ENCODE assay signal across 1 cellular context in the genomic region with DNA sequence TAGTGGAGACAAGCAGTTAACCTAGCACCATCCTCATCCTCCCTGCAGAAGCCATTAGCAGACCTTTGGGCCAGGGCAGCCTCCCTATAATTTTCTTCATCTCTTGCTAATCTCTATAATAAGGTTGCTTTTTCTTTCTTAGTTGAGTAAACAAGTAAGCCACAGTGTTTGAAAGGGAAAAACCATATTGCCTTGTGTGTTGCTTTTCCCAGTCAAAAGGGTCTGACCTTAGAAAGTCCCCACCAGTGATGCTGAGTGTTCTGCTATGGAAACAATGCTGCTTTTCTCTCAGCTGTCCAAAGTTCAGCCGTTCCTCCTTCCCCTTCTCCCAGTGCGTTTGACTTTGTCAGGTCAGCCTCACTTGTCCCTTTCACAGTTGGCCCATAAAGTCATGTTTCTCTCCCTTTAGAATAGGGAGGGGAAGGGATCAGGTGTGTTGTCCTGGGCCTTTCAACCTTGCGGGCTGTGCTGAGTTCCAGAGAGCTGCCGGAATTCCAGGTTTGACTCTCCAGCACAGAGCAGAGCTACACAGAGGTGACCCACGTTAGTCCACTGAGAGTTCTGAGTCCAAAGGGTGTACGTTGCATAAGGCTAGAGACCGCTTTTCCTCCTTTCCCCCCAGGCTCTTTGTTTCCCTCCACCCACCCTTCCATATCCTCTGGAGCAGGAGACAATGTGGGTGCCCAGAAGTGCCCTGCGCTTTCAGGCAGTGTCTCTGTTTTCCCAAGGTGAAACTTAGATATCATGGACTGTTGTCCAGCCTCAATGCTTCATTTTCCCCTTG.
TF ChIP-seq lines count a peak whose summit lies in the region.

No MANE protein-coding gene starts in this region.

TF ChIP-seq in HepG2, 621 proteins besides CTCF, POLR2A, EP300 and RAD21 (continued from another document and continues in another):
- TF ChIP-seq ZNF784 (CRISPR knock-in tag; IDR thresholded peaks at IDR 0.05; ENCODE audit: borderline replicate concordance): 0 out of 2 replicates have a peak, but pooled peaks have one; percentile 63
- TF ChIP-seq MAFF (IDR thresholded peaks at IDR 0.05; ENCODE audit: low read depth, low read length): no peak; the same call in 1 of the 2 replicates
- no peak for TF ChIP-seq GABPA (IDR thresholded peaks at IDR 0.05; ENCODE audit: low read depth, low read length)
- no peak; the same call in 1 of the 2 replicates for TF ChIP-seq GABPA (CRISPR knock-in tag; IDR thresholded peaks at IDR 0.05; ENCODE audit: low read depth)
- peak; percentile 63 for TF ChIP-seq MEF2D (CRISPR knock-in tag; IDR thresholded peaks at IDR 0.05)
- no peak for TF ChIP-seq REL (CRISPR knock-in tag; conservative IDR thresholded peaks at IDR 0.05)
- peak; percentile 92 for TF ChIP-seq SNAPC2 (CRISPR knock-in tag; IDR thresholded peaks at IDR 0.05)
- no peak for TF ChIP-seq ZNF207 (IDR thresholded peaks at IDR 0.05; ENCODE audit: borderline replicate concordance)
- TF ChIP-seq NFATC3 (CRISPR knock-in tag; IDR thresholded peaks at IDR 0.05): no peak
- no peak for TF ChIP-seq CHCHD3 (CRISPR knock-in tag; IDR thresholded peaks at IDR 0.05)
- TF ChIP-seq THAP11 (CRISPR knock-in tag; IDR thresholded peaks at IDR 0.05): peak; percentile 64
- TF ChIP-seq SNAPC4 (CRISPR knock-in tag; IDR thresholded peaks at IDR 0.05): no peak; the same call in 1 of the 2 replicates
- no peak; the same call in none of the 2 replicates for TF ChIP-seq ZMYM3 (CRISPR knock-in tag; IDR thresholded peaks at IDR 0.05)
- TF ChIP-seq ADNP (CRISPR knock-in tag; IDR thresholded peaks at IDR 0.05): no peak; the same call in 1 of the 2 replicates
- peak; percentile 33; the same call in 1 of the 2 replicates for TF ChIP-seq ZIK1 (CRISPR knock-in tag; IDR thresholded peaks at IDR 0.05; ENCODE audit: borderline replicate concordance, low read depth)
- TF ChIP-seq MIER2 (CRISPR knock-in tag; IDR thresholded peaks at IDR 0.05): peak; percentile 60; the same call in 1 of the 2 replicates
- TF ChIP-seq FOXO1 (CRISPR knock-in tag; IDR thresholded peaks at IDR 0.05): peak; percentile 76
- 0 out of 2 replicates have a peak, but pooled peaks have one; percentile 49 for TF ChIP-seq ZMAT3 (CRISPR knock-in tag; conservative IDR thresholded peaks at IDR 0.05)
- peak; percentile 59; the same call in 1 of the 2 replicates for TF ChIP-seq NFKBIZ (CRISPR knock-in tag; IDR thresholded peaks at IDR 0.05)
- TF ChIP-seq NAIF1 (CRISPR knock-in tag; IDR thresholded peaks at IDR 0.05; ENCODE audit: borderline replicate concordance): no peak
- TF ChIP-seq SOX6 (IDR thresholded peaks at IDR 0.05): no peak
- peak; percentile 98 for TF ChIP-seq SOX6 (CRISPR knock-in tag; IDR thresholded peaks at IDR 0.05)
- 0 out of 2 replicates have a peak, but pooled peaks have one; percentile 17 for TF ChIP-seq FOXC1 (CRISPR knock-in tag; IDR thresholded peaks at IDR 0.05; ENCODE audit: borderline replicate concordance)
- TF ChIP-seq, protein P1, sequence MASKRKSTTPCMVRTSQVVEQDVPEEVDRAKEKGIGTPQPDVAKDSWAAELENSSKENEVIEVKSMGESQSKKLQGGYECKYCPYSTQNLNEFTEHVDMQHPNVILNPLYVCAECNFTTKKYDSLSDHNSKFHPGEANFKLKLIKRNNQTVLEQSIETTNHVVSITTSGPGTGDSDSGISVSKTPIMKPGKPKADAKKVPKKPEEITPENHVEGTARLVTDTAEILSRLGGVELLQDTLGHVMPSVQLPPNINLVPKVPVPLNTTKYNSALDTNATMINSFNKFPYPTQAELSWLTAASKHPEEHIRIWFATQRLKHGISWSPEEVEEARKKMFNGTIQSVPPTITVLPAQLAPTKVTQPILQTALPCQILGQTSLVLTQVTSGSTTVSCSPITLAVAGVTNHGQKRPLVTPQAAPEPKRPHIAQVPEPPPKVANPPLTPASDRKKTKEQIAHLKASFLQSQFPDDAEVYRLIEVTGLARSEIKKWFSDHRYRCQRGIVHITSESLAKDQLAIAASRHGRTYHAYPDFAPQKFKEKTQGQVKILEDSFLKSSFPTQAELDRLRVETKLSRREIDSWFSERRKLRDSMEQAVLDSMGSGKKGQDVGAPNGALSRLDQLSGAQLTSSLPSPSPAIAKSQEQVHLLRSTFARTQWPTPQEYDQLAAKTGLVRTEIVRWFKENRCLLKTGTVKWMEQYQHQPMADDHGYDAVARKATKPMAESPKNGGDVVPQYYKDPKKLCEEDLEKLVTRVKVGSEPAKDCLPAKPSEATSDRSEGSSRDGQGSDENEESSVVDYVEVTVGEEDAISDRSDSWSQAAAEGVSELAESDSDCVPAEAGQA (IDR thresholded peaks at IDR 0.05; ENCODE audit: low read depth): peak; percentile 24; the same call in 1 of the 2 replicates
- TF ChIP-seq, protein P1 (CRISPR knock-in tag; IDR thresholded peaks at IDR 0.05; ENCODE audit: borderline replicate concordance): no peak
- peak; percentile 95; the same call in 1 of the 2 replicates for TF ChIP-seq ZNF556 (CRISPR knock-in tag; IDR thresholded peaks at IDR 0.05; ENCODE audit: borderline replicate concordance)
- TF ChIP-seq MXD4 (CRISPR knock-in tag; IDR thresholded peaks at IDR 0.05): no peak; the same call in 1 of the 2 replicates
- peak; percentile 96 for TF ChIP-seq TARDBP (CRISPR knock-in tag; IDR thresholded peaks at IDR 0.05)
- no peak for TF ChIP-seq SRSF1 (optimal IDR thresholded peaks at IDR 0.05; ENCODE audit: low read depth, low read length)
- peak; percentile 50; the same call in 1 of the 2 replicates for TF ChIP-seq ZNF263 (CRISPR knock-in tag; IDR thresholded peaks at IDR 0.05)
- peak; percentile 60; the same call in 1 of the 2 replicates for TF ChIP-seq GATAD1 (CRISPR knock-in tag; IDR thresholded peaks at IDR 0.05)
- TF ChIP-seq MAF1 (CRISPR knock-in tag; IDR thresholded peaks at IDR 0.05; ENCODE audit: borderline replicate concordance): no peak
- TF ChIP-seq RELA (CRISPR knock-in tag; IDR thresholded peaks at IDR 0.05): peak; percentile 81; the same call in 1 of the 2 replicates
- no peak; the same call in 1 of the 2 replicates for TF ChIP-seq GTF3A (CRISPR knock-in tag; conservative IDR thresholded peaks at IDR 0.05)
- peak; percentile 28; the same call in 1 of the 2 replicates for TF ChIP-seq FOXP1 (IDR thresholded peaks at IDR 0.05)
- peak; percentile 47 for TF ChIP-seq FOXP1 (CRISPR knock-in tag; IDR thresholded peaks at IDR 0.05)
- TF ChIP-seq E2F5 (CRISPR knock-in tag; conservative IDR thresholded peaks at IDR 0.05): peak; percentile 52; the same call in 1 of the 2 replicates
- no peak for TF ChIP-seq ZNF891 (CRISPR knock-in tag; IDR thresholded peaks at IDR 0.05)
- TF ChIP-seq ZNF230 (CRISPR knock-in tag; IDR thresholded peaks at IDR 0.05): peak; percentile 79; the same call in 1 of the 2 replicates
- TF ChIP-seq BHLHE40 (IDR thresholded peaks at IDR 0.05; ENCODE audit: low read length): peak; percentile 38; the same call in 1 of the 2 replicates
- peak; percentile 46; the same call in 1 of the 2 replicates for TF ChIP-seq HOXA5 (CRISPR knock-in tag; IDR thresholded peaks at IDR 0.05)
- TF ChIP-seq HNRNPK (IDR thresholded peaks at IDR 0.05; ENCODE audit: low read depth, low read length, poor library complexity, severe bottlenecking): no peak
- no peak for TF ChIP-seq HNRNPL (IDR thresholded peaks at IDR 0.05; ENCODE audit: low read depth, low read length)
- no peak for TF ChIP-seq ZNF777 (CRISPR knock-in tag; IDR thresholded peaks at IDR 0.05)
- TF ChIP-seq, protein P2, sequence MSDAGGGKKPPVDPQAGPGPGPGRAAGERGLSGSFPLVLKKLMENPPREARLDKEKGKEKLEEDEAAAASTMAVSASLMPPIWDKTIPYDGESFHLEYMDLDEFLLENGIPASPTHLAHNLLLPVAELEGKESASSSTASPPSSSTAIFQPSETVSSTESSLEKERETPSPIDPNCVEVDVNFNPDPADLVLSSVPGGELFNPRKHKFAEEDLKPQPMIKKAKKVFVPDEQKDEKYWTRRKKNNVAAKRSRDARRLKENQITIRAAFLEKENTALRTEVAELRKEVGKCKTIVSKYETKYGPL (CRISPR knock-in tag; IDR thresholded peaks at IDR 0.05): peak; percentile 98
- TF ChIP-seq ZNF749 (CRISPR knock-in tag; IDR thresholded peaks at IDR 0.05; ENCODE audit: borderline replicate concordance): no peak
- peak; percentile 58; the same call in 1 of the 2 replicates for TF ChIP-seq KDM5B (CRISPR knock-in tag; IDR thresholded peaks at IDR 0.05; ENCODE audit: borderline replicate concordance)
- no peak for TF ChIP-seq ISX (CRISPR knock-in tag; conservative IDR thresholded peaks at IDR 0.05)
- no peak for TF ChIP-seq NONO (IDR thresholded peaks at IDR 0.05)
- peak; percentile 83; the same call in 1 of the 2 replicates for TF ChIP-seq NONO (CRISPR knock-in tag; conservative IDR thresholded peaks at IDR 0.05)
- peak; percentile 86 for TF ChIP-seq ZNF605 (CRISPR knock-in tag; IDR thresholded peaks at IDR 0.05)
- TF ChIP-seq ZNF724P (CRISPR knock-in tag; IDR thresholded peaks at IDR 0.05; ENCODE audit: borderline replicate concordance): no peak; the same call in 1 of the 2 replicates
- TF ChIP-seq, protein P3, sequence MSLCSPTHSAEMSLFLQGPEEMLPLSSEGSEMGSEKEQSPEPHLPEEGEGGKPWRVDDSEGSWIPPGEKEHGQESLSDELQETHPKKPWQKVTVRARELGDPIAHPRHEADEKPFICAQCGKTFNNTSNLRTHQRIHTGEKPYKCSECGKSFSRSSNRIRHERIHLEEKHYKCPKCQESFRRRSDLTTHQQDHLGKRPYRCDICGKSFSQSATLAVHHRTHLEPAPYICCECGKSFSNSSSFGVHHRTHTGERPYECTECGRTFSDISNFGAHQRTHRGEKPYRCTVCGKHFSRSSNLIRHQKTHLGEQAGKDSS (CRISPR knock-in tag; IDR thresholded peaks at IDR 0.05; ENCODE audit: borderline replicate concordance, low read depth): 0 out of 2 replicates have a peak, but pooled peaks have one; percentile 68
- TF ChIP-seq BRCA1 (CRISPR knock-in tag; IDR thresholded peaks at IDR 0.05): no peak
- TF ChIP-seq KDM5A (IDR thresholded peaks at IDR 0.05; ENCODE audit: borderline replicate concordance, low read length): peak; percentile 32; the same call in 1 of the 2 replicates
- peak; percentile 71; the same call in 1 of the 2 replicates for TF ChIP-seq ZNF232 (CRISPR knock-in tag; IDR thresholded peaks at IDR 0.05; ENCODE audit: borderline replicate concordance)
- TF ChIP-seq SRSF4 (IDR thresholded peaks at IDR 0.05; ENCODE audit: low read depth, low read length, poor library complexity, severe bottlenecking): no peak
- peak; percentile 90 for TF ChIP-seq ZNF792 (CRISPR knock-in tag; IDR thresholded peaks at IDR 0.05)
